Comparison of ENCODE assay signal across 8 cellular contexts in genomic region chr10:122140941-122141623, GRCh38.
A peak's percentile ranks its signal among the peaks of the same experiment; 100 is the strongest.
DNase-seq lines count a peak whose midpoint lies in the region; ATAC-seq and TF ChIP-seq lines count a peak whose summit lies in the region.

No MANE protein-coding gene starts in this region.

- H3K4me3 ChIP-seq in SK-N-SH (ENCODE audit: low read depth in 2 of 2, low read length in 1 of 2), result peak overlapping the region in 1 of 2 experiments; percentile 0; a peak in 1 of 4 replicates
- no peak overlapping the region for H3K4me3 ChIP-seq in gastrocnemius medialis

- TF ChIP-seq EP300 in SK-N-SH (IDR thresholded peaks at IDR 0.05; ENCODE audit: borderline replicate concordance in 1 of 2, low read depth in 1 of 2, low read length in 1 of 2), result peak in 1 of 2 experiments; percentile 84; a peak in 1 of 4 replicates

- ATAC-seq in Right ventricle myocardium inferior (peak; percentile 56), gastrocnemius medialis (peak; percentile 79 to 82), HG03175 (IDR thresholded peaks at IDR 0.05; ENCODE audit: unreplicated experiment) (no peak), GM21717 (IDR thresholded peaks at IDR 0.05; ENCODE audit: unreplicated experiment) (no peak), GM18873 (IDR thresholded peaks at IDR 0.05; ENCODE audit: low FRiP score, unreplicated experiment) (no peak)

- no peaks in the 10 kb centered on the region for H4K20me1 ChIP-seq in SK-N-SH (ENCODE audit: insufficient read depth)

- DNase-seq in GOT3 (lab: John Stamatoyannopoulos, UW) (peak; percentile 56), SK-N-SH (no peak), Right ventricle myocardium inferior (ENCODE audit: missing footprints) (peak; percentile 93), gastrocnemius medialis (peak; percentile 92 to 98), T-helper 9 cell (no peak)

- H3K79me2 ChIP-seq in SK-N-SH (ENCODE audit: insufficient read depth), result no peaks in the 10 kb centered on the region

- intact Hi-C loops in Right ventricle myocardium inferior (cut with DNase I) (loop anchor here (1.0 to 5.0 kb wide), 3 partner anchors 28 to 126 kb away; no protein-coding TSS in a partner anchor), gastrocnemius medialis (cut with DNase I; ENCODE audit: low total_unique reads) (loop anchor here (2.0 to 10.0 kb wide), 2 partner anchors 28 to 234 kb away; partner anchors contain the start of gene PLEKHA1)

- CTCF ChIA-PET in SK-N-SH (lab: Yijun Ruan, JAX), result interaction anchor here (0.6 to 7.2 kb wide), 14 partner anchors 15 to 241 kb away, joined by 3 to 111 read pairs (median 8); partner anchors contain the start of gene NSMCE4A

- TF ChIP-seq CTCF in SK-N-SH (IDR thresholded peaks at IDR 0.05), result no peak; the same call in 1 of the 2 replicates
- peak in 1 of 5 experiments; percentile 21 for TF ChIP-seq CTCF in gastrocnemius medialis (IDR thresholded peaks at IDR 0.05 in 4 of 5, conservative IDR thresholded peaks at IDR 0.05 in 1 of 5)

- WGBS in SK-N-SH (ENCODE audit: low lambda C conversion rate), result 24% methylated on average over 5 of the region's 10 CpGs

- TF ChIP-seq POLR2A in gastrocnemius medialis (IDR thresholded peaks at IDR 0.05), result peak in 1 of 2 donors; percentile 6

- TF ChIP-seq RAD21 in SK-N-SH (IDR thresholded peaks at IDR 0.05; ENCODE audit: low read length), result no peak

- H3K9me2 ChIP-seq in SK-N-SH, result no peaks in the 10 kb centered on the region

- in situ Hi-C loops in gastrocnemius medialis (cut with MboI; ENCODE audit: low sequenced_read_pairs in 4 of 4), result no loop called here

- H3K9ac ChIP-seq in SK-N-SH, result peak overlapping the region; percentile 61; the same call in 1 of the 2 replicates

- H3K4me1 ChIP-seq in SK-N-SH (ENCODE audit: control insufficient read depth in 1 of 2, insufficient read depth in 2 of 2, low read depth in 1 of 2, low read length in 1 of 2) (peaks cover 33 to 69% of the 10 kb centered on the region in 2 experiments), gastrocnemius medialis (peaks cover 54 to 61% of the 10 kb centered on the region in 2 donors)

- POLR2A ChIA-PET in SK-N-SH (lab: Yijun Ruan, JAX), result interaction anchor here (0.6 to 5.9 kb wide), 8 partner anchors 11 to 266 kb away, joined by 3 to 90 read pairs (median 7); partner anchors contain the start of gene ATE1

- peak overlapping the region; percentile 95 to 100 for H3K27ac ChIP-seq in SK-N-SH (ENCODE audit: low read depth in 2 of 2, low read length in 1 of 2)
- peak overlapping the region; percentile 85 to 98 (median 94) for H3K27ac ChIP-seq in gastrocnemius medialis

- peak overlapping the region; percentile 35; the same call in 1 of the 2 replicates for H2AFZ ChIP-seq in SK-N-SH (ENCODE audit: low read depth)

- H3K27me3 ChIP-seq in SK-N-SH (ENCODE audit: insufficient read depth), result no peaks in the 10 kb centered on the region
- H3K27me3 ChIP-seq in gastrocnemius medialis, result no peaks in the 10 kb centered on the region

- H3K4me2 ChIP-seq in SK-N-SH, result peak overlapping the region; percentile 68; the same call in 1 of the 2 replicates

- H3K9me3 ChIP-seq in SK-N-SH (no peaks in the 10 kb centered on the region), gastrocnemius medialis (no peaks in the 10 kb centered on the region)

- peaks cover 0 to 3% of the 10 kb centered on the region in 2 experiments for H3K36me3 ChIP-seq in SK-N-SH (replicated peaks in 1 of 2; ENCODE audit: control insufficient read depth in 1 of 2, insufficient read depth in 2 of 2, low read length in 1 of 2)
- H3K36me3 ChIP-seq in gastrocnemius medialis, result peaks cover 0 to 5% of the 10 kb centered on the region in 2 donors

- peaks cover 31% of the 10 kb centered on the region for H3F3A ChIP-seq in SK-N-SH (replicated peaks; ENCODE audit: insufficient read depth)

TF ChIP-seq in SK-N-SH, 30 proteins besides CTCF, POLR2A, EP300 and RAD21 (continues in another document):
- no peak for TF ChIP-seq IRF3 (IDR thresholded peaks at IDR 0.05; ENCODE audit: low read depth, low read length)
- TF ChIP-seq SMC3 (IDR thresholded peaks at IDR 0.05; ENCODE audit: low read depth, low read length), result no peak
- TF ChIP-seq POLR2AphosphoS5 (IDR thresholded peaks at IDR 0.05; ENCODE audit: low read depth, low read length), result no peak
- TF ChIP-seq RCOR1 (IDR thresholded peaks at IDR 0.05; ENCODE audit: low read length), result no peak
- peak; percentile 83 for TF ChIP-seq MAX (IDR thresholded peaks at IDR 0.05; ENCODE audit: low read depth)
- TF ChIP-seq EZH2phosphoT487 (IDR thresholded peaks at IDR 0.05; ENCODE audit: borderline replicate concordance, low read depth), result no peak
- no peak for TF ChIP-seq USF2 (IDR thresholded peaks at IDR 0.05; ENCODE audit: borderline replicate concordance, low read depth, low read length)
- TF ChIP-seq GABPA (IDR thresholded peaks at IDR 0.05; ENCODE audit: low read depth), result no peak
- peak; percentile 58; the same call in 1 of the 2 replicates for TF ChIP-seq FOXM1 (IDR thresholded peaks at IDR 0.05; ENCODE audit: low read depth)
- TF ChIP-seq ZBTB33 (IDR thresholded peaks at IDR 0.05; ENCODE audit: borderline replicate concordance, low read depth), result 0 out of 2 replicates have a peak, but pooled peaks have one; percentile 52
- no peak for TF ChIP-seq RFX5 (IDR thresholded peaks at IDR 0.05; ENCODE audit: low read length)
- no peak for TF ChIP-seq ELF1 (IDR thresholded peaks at IDR 0.05)
- no peak for TF ChIP-seq USF1 (IDR thresholded peaks at IDR 0.05; ENCODE audit: borderline replicate concordance, low read depth)
- TF ChIP-seq TCF12 (IDR thresholded peaks at IDR 0.05), result peak; percentile 88
- no peak for TF ChIP-seq TAF1 (IDR thresholded peaks at IDR 0.05; ENCODE audit: borderline replicate concordance, low read depth, low read length)
- peak; percentile 59; the same call in 1 of the 2 replicates for TF ChIP-seq MEF2A (IDR thresholded peaks at IDR 0.05; ENCODE audit: borderline replicate concordance, low read depth)
- no peak for TF ChIP-seq CHD2 (IDR thresholded peaks at IDR 0.05; ENCODE audit: low read length, partially characterized antibody)
- peak; percentile 90 for TF ChIP-seq JUND (IDR thresholded peaks at IDR 0.05)
- TF ChIP-seq FOXJ3 (CRISPR knock-in tag; IDR thresholded peaks at IDR 0.05), result no peak
- no peak for TF ChIP-seq SIN3A (IDR thresholded peaks at IDR 0.05; ENCODE audit: borderline replicate concordance, low read depth, low read length)
- peak; percentile 33; the same call in 1 of the 2 replicates for TF ChIP-seq TEAD4 (IDR thresholded peaks at IDR 0.05; ENCODE audit: borderline replicate concordance, insufficient read depth)
- no peak for TF ChIP-seq NRF1 (IDR thresholded peaks at IDR 0.05; ENCODE audit: low read depth, low read length)
- TF ChIP-seq YY1 (IDR thresholded peaks at IDR 0.05; ENCODE audit: low read depth), result no peak; the same call in 1 of the 2 replicates

Comparison
In these comparisons a context has a peak if more than half of its experiments do, and no peak if none do; other contexts are left out.
1. DNase-seq: peak in GOT3 (single experiment), Right ventricle myocardium inferior (single experiment) and gastrocnemius medialis (2 of 2); none in SK-N-SH (single experiment) and T-helper 9 cell (single experiment).
2. ATAC-seq: peak in Right ventricle myocardium inferior (single experiment) and gastrocnemius medialis (2 of 2); none in HG03175 (single experiment), GM21717 (single experiment) and GM18873 (single experiment).